Comparison of ENCODE assay signal across 28 cellular contexts in genomic region chr10:109668703-109669102, GRCh38.
"Had no signal": no experiment of that assay in that cellular context is flagged by ENCODE, and none has a peak within 500 bp of the region (broad histone marks: within the 10 kb centered on the region; RNA-seq: fewer than 3 reads in every experiment).

No MANE protein-coding gene starts in this region.

- H3K27me3 Mint-ChIP-seq: stimulated activated memory B cell treated with anti-CD40 and anti-IgM and Interleukin-4, amounts not matched to agents 10 μg/mL and 1 μg/mL and 100 μg/mL, for 72 hours; stimulated activated naive B cell treated with anti-CD40 and anti-IgM and Interleukin-4, amounts not matched to agents 10 μg/mL and 1 μg/mL and 100 μg/mL, for 72 hours; stimulated activated naive CD8-positive, alpha-beta T cell treated with anti-CD3 and anti-CD28 coated beads, Interleukin-15, amount 100 ng/mL, for 72 hours; stimulated activated naive CD8-positive, alpha-beta T cell treated with anti-CD3 and anti-CD28 coated beads, Interleukin-15, Interleukin-2, amounts not matched to agents 100 ng/mL and 50 ng/mL, for 24 hours had no signal

- H3K4me1 Mint-ChIP-seq: stimulated activated memory B cell treated with anti-CD40 and anti-IgM and Interleukin-4, amounts not matched to agents 10 μg/mL and 1 μg/mL and 100 μg/mL, for 72 hours; stimulated activated naive B cell treated with anti-CD40 and anti-IgM and Interleukin-4, amounts not matched to agents 10 μg/mL and 1 μg/mL and 100 μg/mL, for 72 hours; stimulated activated naive CD8-positive, alpha-beta T cell treated with anti-CD3 and anti-CD28 coated beads, Interleukin-15, amount 100 ng/mL, for 72 hours had no signal

- H3K27me3 ChIP-seq: stomach, suprapubic skin, testis, thyroid gland, tibial artery, tibial nerve, transverse colon, upper lobe of left lung, upper lobe of right lung, uterus, vagina had no signal

- H3K36me3 ChIP-seq: stomach, suprapubic skin, thoracic aorta, thyroid gland, tibial artery, tibial nerve, transverse colon, upper lobe of left lung, upper lobe of right lung, uterus, vagina had no signal

- H3K4me3 ChIP-seq: stomach, suprapubic skin, testis, thoracic aorta, thyroid gland, tibial artery, tibial nerve, transverse colon, upper lobe of left lung, upper lobe of right lung, uterus, vagina had no signal

- H3K4me1 ChIP-seq: stomach, suprapubic skin, testis, thyroid gland, tibial artery, tibial nerve, transverse colon, upper lobe of left lung, upper lobe of right lung, uterus, vagina had no signal

- FAIRE-seq: urothelium cell line had no signal

- H3K27ac Mint-ChIP-seq: stimulated activated memory B cell treated with anti-CD40 and anti-IgM and Interleukin-4, amounts not matched to agents 10 μg/mL and 1 μg/mL and 100 μg/mL, for 72 hours; stimulated activated naive B cell treated with anti-CD40 and anti-IgM and Interleukin-4, amounts not matched to agents 10 μg/mL and 1 μg/mL and 100 μg/mL, for 72 hours; stimulated activated naive CD8-positive, alpha-beta T cell treated with anti-CD3 and anti-CD28 coated beads, Interleukin-15, amount 100 ng/mL, for 72 hours; stimulated activated naive CD8-positive, alpha-beta T cell treated with anti-CD3 and anti-CD28 coated beads, Interleukin-15, Interleukin-2, amounts not matched to agents 100 ng/mL and 50 ng/mL, for 24 hours; type B pancreatic cell had no signal

- ATAC-seq: stimulated activated memory B cell treated with anti-CD40 and anti-IgM and Interleukin-4, amounts not matched to agents 10 μg/mL and 1 μg/mL and 100 μg/mL, for 72 hours; stimulated activated naive B cell treated with anti-CD40 and anti-IgM and Interleukin-4, amounts not matched to agents 10 μg/mL and 1 μg/mL and 100 μg/mL, for 72 hours; stimulated activated naive CD8-positive, alpha-beta T cell treated with anti-CD3 and anti-CD28 coated beads, Interleukin-15, amount 100 ng/mL, for 72 hours; stimulated activated naive CD8-positive, alpha-beta T cell treated with anti-CD3 and anti-CD28 coated beads, Interleukin-15, Interleukin-2, amounts not matched to agents 100 U/mL and 50 U/mL, for 24 hours; upper lobe of right lung had no signal

- H3K9me3 Mint-ChIP-seq: type B pancreatic cell had no signal

- H3K9me3 ChIP-seq: suprapubic skin, testis, thoracic aorta, thyroid gland, transverse colon, upper lobe of right lung, uterus, vagina had no signal

- H3K27ac ChIP-seq: stomach, suprapubic skin, testis, thoracic aorta, thyroid gland, tibial artery, tibial nerve, transverse colon, upper lobe of left lung, upper lobe of right lung, uterus, vagina had no signal

- H3K36me3 Mint-ChIP-seq: stimulated activated memory B cell treated with anti-CD40 and anti-IgM and Interleukin-4, amounts not matched to agents 10 μg/mL and 1 μg/mL and 100 μg/mL, for 72 hours; stimulated activated naive B cell treated with anti-CD40 and anti-IgM and Interleukin-4, amounts not matched to agents 10 μg/mL and 1 μg/mL and 100 μg/mL, for 72 hours; type B pancreatic cell had no signal

- DNase-seq: stimulated activated CD4-positive, alpha-beta T cell treated with anti-CD3 and anti-CD28 coated beads, Interleukin-2, amount 100 ng/mL, for 48 hours; stimulated activated CD4-positive, alpha-beta T cell treated with anti-CD3 and anti-CD28 coated beads, Interleukin-4, amount 100 ng/mL, for 1 hour; stimulated activated CD4-positive, alpha-beta T cell treated with anti-CD3 and anti-CD28 coated beads, Interleukin-4, amount 100 ng/mL, for 24 hours; stimulated activated CD4-positive, alpha-beta T cell treated with anti-CD3 and anti-CD28 coated beads, Interleukin-4, amount 100 ng/mL, for 4 hours; stimulated activated CD8-positive, alpha-beta memory T cell treated with anti-CD3 and anti-CD28 coated beads, Interleukin-4, amount 100 ng/mL, for 48 hours; stimulated activated naive B cell treated with anti-CD40 and anti-IgM and Interleukin-4, amounts not matched to agents 10 μg/mL and 1 μg/mL and 100 μg/mL, for 72 hours; stimulated activated naive CD4-positive, alpha-beta T cell; stimulated activated naive CD4-positive, alpha-beta T cell treated with Interleukin-2 at 50 U/mL for 16 hours; stimulated activated naive CD8-positive, alpha-beta T cell treated with anti-CD3 and anti-CD28 coated beads, Interleukin-15, amount 100 ng/mL, for 72 hours; stimulated activated naive CD8-positive, alpha-beta T cell treated with anti-CD3 and anti-CD28 coated beads, Interleukin-15, Interleukin-2, amounts not matched to agents 100 U/mL and 50 U/mL, for 24 hours; stomach; substantia nigra; testis; thyroid gland; tibial artery; transverse colon; trophoblast cell; upper lobe of left lung; upper lobe of right lung; uterus had no signal

- H3K4me3 Mint-ChIP-seq: stimulated activated memory B cell treated with anti-CD40 and anti-IgM and Interleukin-4, amounts not matched to agents 10 μg/mL and 1 μg/mL and 100 μg/mL, for 72 hours; stimulated activated naive B cell treated with anti-CD40 and anti-IgM and Interleukin-4, amounts not matched to agents 10 μg/mL and 1 μg/mL and 100 μg/mL, for 72 hours; stimulated activated naive CD8-positive, alpha-beta T cell treated with anti-CD3 and anti-CD28 coated beads, Interleukin-15, amount 100 ng/mL, for 72 hours; stimulated activated naive CD8-positive, alpha-beta T cell treated with anti-CD3 and anti-CD28 coated beads, Interleukin-15, Interleukin-2, amounts not matched to agents 100 ng/mL and 50 ng/mL, for 24 hours; type B pancreatic cell had no signal
